ENCODE assay signal across 30 cellular contexts in the genomic region with DNA sequence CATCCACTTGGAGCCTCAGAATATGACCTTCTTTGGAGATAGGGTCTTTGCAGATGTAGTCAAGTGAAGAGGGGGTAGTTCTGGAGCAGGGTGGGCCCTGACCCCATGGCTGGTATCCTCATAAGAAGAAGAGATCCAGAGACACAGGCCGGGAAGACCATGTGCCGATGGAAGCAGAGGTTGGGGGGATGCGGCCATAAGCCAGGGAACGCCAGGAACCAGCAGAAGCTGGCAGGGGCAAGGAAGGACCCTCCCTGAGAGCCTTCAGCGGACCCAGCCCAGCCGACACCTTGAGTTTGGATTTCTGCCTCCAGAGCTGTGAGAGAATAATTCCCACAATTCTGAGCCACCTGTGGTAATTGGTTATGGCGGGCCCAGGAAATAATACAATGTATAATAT. TPM values are rescaled to one million over a fixed set of nuclear protein-coding genes. Genes with fewer than 3 reads are reported as not detected.
"Had no signal": no experiment of that assay in that cellular context is flagged by ENCODE, and none has a peak within 500 bp of the region (broad histone marks: within the 10 kb centered on the region; RNA-seq: fewer than 3 reads in every experiment).

No MANE protein-coding gene starts in this region.

- H3K9me3 ChIP-seq: SK-N-SH had no signal

- ATAC-seq: activated CD4-positive, alpha-beta T cell treated with anti-CD3 and anti-CD28 coated beads for 36 hours; activated CD4-positive, CD25-positive, alpha-beta regulatory T cell treated with anti-CD3 and anti-CD28 coated beads, Interleukin-2, amount 50 U/mL, for 24 hours; activated T-cell treated with anti-CD3 and anti-CD28 coated beads, Interleukin-2, amount 50 U/mL, for 4 hours; Panc1 had no signal

- H3K27ac ChIP-seq: brain microvascular endothelial cell, SJCRH30 had no signal

- DNase-seq: activated CD4-positive, alpha-beta T cell treated with anti-CD3 and anti-CD28 coated beads for 36 hours; activated CD4-positive, alpha-beta T cell treated with anti-CD3 and anti-CD28 coated beads, Interleukin-2, amount 10 ng/mL, durations not matched to agents 7 days and 5 days; activated CD4-positive, alpha-beta T cell treated with anti-CD3 and anti-CD28 coated beads, Interleukin-2, amount 50 U/mL, for 48 hours; activated CD8-positive, alpha-beta memory T cell treated with anti-CD3 and anti-CD28 coated beads, Interleukin-2, amount 50 U/mL, for 4 hours; activated gamma-delta T cell treated with Interleukin-2 at 50 U/mL for 16 hours; activated naive CD4-positive, alpha-beta T cell treated with anti-CD3 and anti-CD28 coated beads, Interleukin-2, amount 10 ng/mL, durations not matched to agents 7 days and 5 days; activated naive CD8-positive, alpha-beta T cell treated with anti-CD3 and anti-CD28 coated beads for 36 hours; activated T-cell treated with anti-CD3 and anti-CD28 coated beads for 4 hours; activated T-cell treated with anti-CD3 and anti-CD28 coated beads, Interleukin-2, amount 50 U/mL, for 4 hours; amniotic stem cell; aorta; brain microvascular endothelial cell; central memory CD4-positive, alpha-beta T cell; Karpas-422; NCI-H1048; NCI-H1105 treated with DMSO at 0.1 percent for 48 hours; NCI-H1436; NCI-H1694; NCI-H1930; NCI-H2081 treated with DMSO at 0.1 percent for 48 hours; NCI-H226; NCI-H446 treated with DMSO at 0.1 percent for 48 hours; NCI-H524; SHP77; SJCRH30; SK-N-SH had no signal

- H3K36me3 ChIP-seq: brain microvascular endothelial cell, SJCRH30 had no signal

- H3K4me3 ChIP-seq: SJCRH30 had no signal

- H3K27me3 ChIP-seq: brain microvascular endothelial cell, SJCRH30 had no signal

RNA-seq across cellular contexts. Expression of a gene that starts 26.1 kb away (rescaled TPM):
- total RNA-seq: MCF 10A, RPMI7951 had no signal
